ENCODE assay signal across 12 cellular contexts in the genomic region with DNA sequence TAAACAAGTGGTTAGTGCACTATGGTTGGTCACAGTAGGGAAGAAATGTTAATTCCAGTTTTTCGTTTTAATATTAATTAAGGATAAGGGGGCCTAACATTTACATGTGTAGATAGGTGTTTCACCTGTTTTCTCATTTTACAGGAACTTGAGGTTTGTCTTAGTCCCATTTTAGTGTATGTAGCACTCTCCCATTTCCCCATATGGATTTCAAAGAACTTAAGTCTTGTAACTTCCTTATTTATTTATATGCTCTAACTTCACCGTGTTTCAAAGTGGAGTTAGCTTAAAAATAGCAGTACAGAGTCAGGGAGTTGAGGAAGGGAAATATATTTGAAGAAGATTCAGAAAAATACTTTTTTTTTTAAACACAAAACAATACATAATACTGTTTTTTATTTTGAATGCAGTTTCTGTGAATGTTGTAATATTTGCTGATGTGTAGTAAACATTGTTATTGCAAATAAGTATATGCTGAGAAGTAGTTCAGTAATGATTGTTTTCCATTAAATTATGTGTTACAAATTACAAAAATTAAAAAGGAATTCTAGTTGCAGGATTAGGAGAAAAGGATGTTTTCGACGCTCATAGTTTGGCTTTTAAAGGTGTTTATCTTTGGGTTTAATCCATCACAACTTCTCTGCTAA. TPM values are rescaled to one million over a fixed set of nuclear protein-coding genes. Genes with fewer than 3 reads are reported as not detected.
DNase-seq lines count a peak whose midpoint lies in the region; TF ChIP-seq lines count a peak whose summit lies in the region.
"Had no signal": no experiment of that assay in that cellular context is flagged by ENCODE, and none has a peak within 500 bp of the region (broad histone marks: within the 10 kb centered on the region; RNA-seq: fewer than 3 reads in every experiment).

No MANE protein-coding gene starts in this region.

- H3K27ac Mint-ChIP-seq in activated T-helper 2 cell treated with anti-CD3 and anti-CD28 coated beads, Interferon-gamma antibody, Interleukin-2, Interleukin-4, amounts not matched to agents 10 μg/mL and 5 μg/mL and 100 μg/mL, durations not matched to agents 14 hours and 24 hours and 36 hours: peak overlapping the region; percentile 55

- DNase-seq in NOMO-1 (lab: John Stamatoyannopoulos, UW; ENCODE audit: unreplicated experiment in 2 of 2) (peak; percentile 14 to 60), NOMO-1 treated with dmso at 0.1 percent for 144 hours (lab: John Stamatoyannopoulos, UW; ENCODE audit: unreplicated experiment) (no peak), MV-4-11 (lab: John Stamatoyannopoulos, UW) (peak; percentile 72), kidney glomerular epithelial cell (lab: John Stamatoyannopoulos, UW) (no peak), NCI-H1436 (lab: John Stamatoyannopoulos, UW) (no peak), HuH-7 (ENCODE audit: low spot score) (no peak)
- no peak for DNase-seq in activated T-helper 2 cell treated with anti-CD3 and anti-CD28 coated beads, Interferon-gamma antibody, Interleukin-2, Interleukin-4, amounts not matched to agents 10 μg/mL and 5 μg/mL and 100 μg/mL, durations not matched to agents 14 hours and 24 hours and 36 hours (ENCODE audit: low spot score)
- DNase-seq: Calu3, left colon had no signal

- H3K27ac ChIP-seq in neutrophil: peak overlapping the region; percentile 68
- H3K27ac ChIP-seq: 22Rv1, tibial nerve had no signal

- H3K27me3 ChIP-seq in neutrophil: no peaks in the 10 kb centered on the region
- H3K27me3 ChIP-seq: tibial nerve had no signal

- no peaks in the 10 kb centered on the region for H3K27me3 Mint-ChIP-seq in activated T-helper 2 cell treated with anti-CD3 and anti-CD28 coated beads, Interferon-gamma antibody, Interleukin-2, Interleukin-4, amounts not matched to agents 10 μg/mL and 5 μg/mL and 100 μg/mL, durations not matched to agents 14 hours and 24 hours and 36 hours (ENCODE audit: low read depth)

- no peak overlapping the region for H3K4me3 Mint-ChIP-seq in activated T-helper 2 cell treated with anti-CD3 and anti-CD28 coated beads, Interferon-gamma antibody, Interleukin-2, Interleukin-4, amounts not matched to agents 10 μg/mL and 5 μg/mL and 100 μg/mL, durations not matched to agents 14 hours and 24 hours and 36 hours (ENCODE audit: low read depth)

- peaks cover 43% of the 10 kb centered on the region for H3K36me3 Mint-ChIP-seq in activated T-helper 2 cell treated with anti-CD3 and anti-CD28 coated beads, Interferon-gamma antibody, Interleukin-2, Interleukin-4, amounts not matched to agents 10 μg/mL and 5 μg/mL and 100 μg/mL, durations not matched to agents 14 hours and 24 hours and 36 hours (ENCODE audit: low read depth)

- peaks cover 59% of the 10 kb centered on the region in 2 experiments for H3K4me1 ChIP-seq in neutrophil (ENCODE audit: control insufficient read depth in 1 of 2, insufficient read depth in 1 of 2, low read depth in 1 of 2, low read length in 1 of 2)

- peaks cover 38% of the 10 kb centered on the region for H3K4me1 Mint-ChIP-seq in activated T-helper 2 cell treated with anti-CD3 and anti-CD28 coated beads, Interferon-gamma antibody, Interleukin-2, Interleukin-4, amounts not matched to agents 10 μg/mL and 5 μg/mL and 100 μg/mL, durations not matched to agents 14 hours and 24 hours and 36 hours (ENCODE audit: low read depth)

- no peak for TF ChIP-seq CTCF in neutrophil (IDR thresholded peaks at IDR 0.05)

- H3K36me3 ChIP-seq in neutrophil: peaks cover 5% of the 10 kb centered on the region

- no peaks in the 10 kb centered on the region for H3K9me3 ChIP-seq in neutrophil
- H3K9me3 ChIP-seq: tibial nerve had no signal

- peak overlapping the region in 1 of 2 experiments; percentile 20 for H3K4me3 ChIP-seq in neutrophil (ENCODE audit: low read depth in 1 of 2, low read length in 1 of 2)
- H3K4me3 ChIP-seq: tibial nerve had no signal

- intact Hi-C loops in activated T-helper 2 cell treated with anti-CD3 and anti-CD28 coated beads, Interferon-gamma antibody, Interleukin-2, Interleukin-4, amounts not matched to agents 10 μg/mL and 5 μg/mL and 100 μg/mL, durations not matched to agents 14 hours and 24 hours and 36 hours (cut with micrococcal nuclease): loop anchor here (5.0 to 10.0 kb wide), 3 partner anchors 388 to 484 kb away; no protein-coding TSS in a partner anchor

- no peaks in the 10 kb centered on the region for H3K9me3 Mint-ChIP-seq in activated T-helper 2 cell treated with anti-CD3 and anti-CD28 coated beads, Interferon-gamma antibody, Interleukin-2, Interleukin-4, amounts not matched to agents 10 μg/mL and 5 μg/mL and 100 μg/mL, durations not matched to agents 14 hours and 24 hours and 36 hours

RNA-seq across cellular contexts. Expression of a gene that starts 3.5 kb away (rescaled TPM):
- 35.4 and 37.3 TPM in 2 replicates for total RNA-seq in activated T-helper 2 cell treated with anti-CD3 and anti-CD28 coated beads, Interferon-gamma antibody, Interleukin-2, Interleukin-4, amounts not matched to agents 10 μg/mL and 5 μg/mL and 100 μg/mL, durations not matched to agents 14 hours and 24 hours and 36 hours

Comparison
In these comparisons a context has a peak if more than half of its experiments do, and no peak if none do; other contexts are left out.
1. DNase-seq: peak in NOMO-1 (2 of 2) and MV-4-11 (single experiment); none in NOMO-1 treated with dmso at 0.1 percent for 144 hours (single experiment), activated T-helper 2 cell treated with anti-CD3 and anti-CD28 coated beads, Interferon-gamma antibody, Interleukin-2, Interleukin-4, amounts not matched to agents 10 μg/mL and 5 μg/mL and 100 μg/mL, durations not matched to agents 14 hours and 24 hours and 36 hours (single experiment), kidney glomerular epithelial cell (single experiment), NCI-H1436 (single experiment) and HuH-7 (single experiment).